ENCODE assay signal across 3 cellular contexts in the genomic region with DNA sequence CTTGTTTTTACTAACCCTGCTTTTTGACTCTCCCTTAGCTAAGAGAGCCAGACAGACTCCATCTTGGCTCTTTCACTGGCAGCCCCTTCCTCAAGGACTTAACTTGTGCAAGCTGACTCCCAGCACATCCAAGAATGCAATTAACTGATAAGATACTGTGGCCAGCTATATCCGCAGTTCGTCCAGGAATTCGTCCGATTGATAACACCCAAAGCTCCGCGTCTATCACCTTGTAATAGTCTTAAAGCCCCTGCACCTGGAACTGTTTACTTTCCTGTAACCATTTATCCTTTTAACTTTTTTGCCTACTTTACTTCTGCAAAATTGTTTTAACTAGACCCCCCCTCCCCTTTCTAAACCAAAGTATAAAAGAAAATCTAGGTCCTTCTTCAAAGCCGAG. TPM values are rescaled to one million over a fixed set of nuclear protein-coding genes. Genes with fewer than 3 reads are reported as not detected.
"Had no signal": no experiment of that assay in that cellular context is flagged by ENCODE, and none has a peak within 500 bp of the region (broad histone marks: within the 10 kb centered on the region; RNA-seq: fewer than 3 reads in every experiment).

No MANE protein-coding gene starts in this region.

RNA-seq across cellular contexts. Expression of gene WDR72, which starts 50.8 kb away (rescaled TPM):
- total RNA-seq: subcutaneous adipose tissue, tibial nerve, vagina had no signal
